1 cellular context compared by ENCODE assay signal in the genomic region with DNA sequence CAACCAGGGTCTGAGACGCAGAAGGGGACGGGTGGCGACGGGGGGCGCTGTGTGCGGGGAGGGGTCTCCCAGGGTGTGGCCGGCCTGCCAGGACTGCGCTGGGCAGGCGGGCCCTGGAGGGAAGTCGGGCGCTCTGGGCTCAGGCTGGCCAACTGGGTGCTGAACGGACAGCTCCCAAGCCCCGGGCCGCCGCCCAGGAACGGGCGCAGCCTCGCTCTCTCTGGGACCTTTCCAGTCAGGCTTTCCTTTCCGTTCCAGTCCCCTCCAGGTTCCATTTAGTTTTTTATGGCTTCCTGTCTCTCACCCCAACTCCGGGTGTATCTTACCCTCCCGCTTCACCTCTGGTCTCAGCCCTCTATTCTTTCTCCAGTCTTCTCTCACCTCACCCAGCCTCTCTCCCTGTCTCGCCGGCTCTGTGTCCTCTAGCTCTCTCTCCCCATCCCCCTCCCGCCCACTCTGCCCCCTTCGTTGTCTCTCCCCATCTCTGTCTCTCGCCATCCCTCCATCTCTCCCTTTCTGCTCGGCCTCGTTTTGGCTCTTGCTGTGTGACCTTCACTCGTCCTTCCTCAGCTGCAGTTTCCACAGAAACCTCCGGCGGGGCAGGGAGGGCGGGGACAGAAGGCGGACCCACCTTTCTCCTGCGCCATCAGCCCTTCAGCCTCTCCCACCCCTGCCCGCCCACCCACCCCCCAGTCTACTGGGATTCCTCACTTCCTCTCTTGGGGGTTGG.
TF ChIP-seq lines count a peak whose summit lies in the region.

No MANE protein-coding gene starts in this region.

TF ChIP-seq in WTC11, 78 proteins besides CTCF, POLR2A, EP300 and RAD21 (continued from another document and continues in another):
- TF ChIP-seq ERG (CRISPR knock-in tag; IDR thresholded peaks at IDR 0.05) (no peak), ZMAT4 (CRISPR knock-in tag; IDR thresholded peaks at IDR 0.05) (no peak), ZNF281 (CRISPR knock-in tag; IDR thresholded peaks at IDR 0.05) (no peak), NR2C2 (CRISPR knock-in tag; IDR thresholded peaks at IDR 0.05) (no peak), GTF2I (CRISPR knock-in tag; conservative IDR thresholded peaks at IDR 0.05) (no peak), PREB (CRISPR knock-in tag; IDR thresholded peaks at IDR 0.05; ENCODE audit: borderline replicate concordance) (no peak), ESRRA (CRISPR knock-in tag; IDR thresholded peaks at IDR 0.05; ENCODE audit: borderline replicate concordance) (0 out of 2 replicates have a peak, but pooled peaks have one; percentile 60), KAT7 (CRISPR knock-in tag; IDR thresholded peaks at IDR 0.05; ENCODE audit: borderline replicate concordance) (0 out of 2 replicates have a peak, but pooled peaks have one; percentile 66), PRDM15 (CRISPR knock-in tag; IDR thresholded peaks at IDR 0.05) (peak; percentile 86), ZBTB21 (CRISPR knock-in tag; IDR thresholded peaks at IDR 0.05; ENCODE audit: borderline replicate concordance) (no peak), ETV6 (CRISPR knock-in tag; IDR thresholded peaks at IDR 0.05) (no peak), CREM (CRISPR knock-in tag; IDR thresholded peaks at IDR 0.05) (no peak), ZNF121 (CRISPR knock-in tag; IDR thresholded peaks at IDR 0.05) (no peak), ZNF423 (CRISPR knock-in tag; IDR thresholded peaks at IDR 0.05) (no peak), ZNF263 (CRISPR knock-in tag; IDR thresholded peaks at IDR 0.05; ENCODE audit: low read depth) (no peak), ZBTB43 (CRISPR knock-in tag; IDR thresholded peaks at IDR 0.05) (no peak), STAT6 (CRISPR knock-in tag; conservative IDR thresholded peaks at IDR 0.05; ENCODE audit: low read depth) (no peak), SOX15 (CRISPR knock-in tag; IDR thresholded peaks at IDR 0.05) (no peak), ARID4B (CRISPR knock-in tag; IDR thresholded peaks at IDR 0.05; ENCODE audit: borderline replicate concordance) (peak; percentile 91), SP1 (CRISPR knock-in tag; conservative IDR thresholded peaks at IDR 0.05) (no peak), NR1H2 (CRISPR knock-in tag; IDR thresholded peaks at IDR 0.05) (no peak), ATF1 (CRISPR knock-in tag; IDR thresholded peaks at IDR 0.05) (no peak), FOXP1 (CRISPR knock-in tag; IDR thresholded peaks at IDR 0.05; ENCODE audit: borderline replicate concordance) (peak; percentile 47; the same call in 1 of the 2 replicates), FOXK1 (CRISPR knock-in tag; IDR thresholded peaks at IDR 0.05) (no peak), ZNF416 (CRISPR knock-in tag; IDR thresholded peaks at IDR 0.05) (0 out of 2 replicates have a peak, but pooled peaks have one; percentile 32)
- TF ChIP-seq, protein P1, sequence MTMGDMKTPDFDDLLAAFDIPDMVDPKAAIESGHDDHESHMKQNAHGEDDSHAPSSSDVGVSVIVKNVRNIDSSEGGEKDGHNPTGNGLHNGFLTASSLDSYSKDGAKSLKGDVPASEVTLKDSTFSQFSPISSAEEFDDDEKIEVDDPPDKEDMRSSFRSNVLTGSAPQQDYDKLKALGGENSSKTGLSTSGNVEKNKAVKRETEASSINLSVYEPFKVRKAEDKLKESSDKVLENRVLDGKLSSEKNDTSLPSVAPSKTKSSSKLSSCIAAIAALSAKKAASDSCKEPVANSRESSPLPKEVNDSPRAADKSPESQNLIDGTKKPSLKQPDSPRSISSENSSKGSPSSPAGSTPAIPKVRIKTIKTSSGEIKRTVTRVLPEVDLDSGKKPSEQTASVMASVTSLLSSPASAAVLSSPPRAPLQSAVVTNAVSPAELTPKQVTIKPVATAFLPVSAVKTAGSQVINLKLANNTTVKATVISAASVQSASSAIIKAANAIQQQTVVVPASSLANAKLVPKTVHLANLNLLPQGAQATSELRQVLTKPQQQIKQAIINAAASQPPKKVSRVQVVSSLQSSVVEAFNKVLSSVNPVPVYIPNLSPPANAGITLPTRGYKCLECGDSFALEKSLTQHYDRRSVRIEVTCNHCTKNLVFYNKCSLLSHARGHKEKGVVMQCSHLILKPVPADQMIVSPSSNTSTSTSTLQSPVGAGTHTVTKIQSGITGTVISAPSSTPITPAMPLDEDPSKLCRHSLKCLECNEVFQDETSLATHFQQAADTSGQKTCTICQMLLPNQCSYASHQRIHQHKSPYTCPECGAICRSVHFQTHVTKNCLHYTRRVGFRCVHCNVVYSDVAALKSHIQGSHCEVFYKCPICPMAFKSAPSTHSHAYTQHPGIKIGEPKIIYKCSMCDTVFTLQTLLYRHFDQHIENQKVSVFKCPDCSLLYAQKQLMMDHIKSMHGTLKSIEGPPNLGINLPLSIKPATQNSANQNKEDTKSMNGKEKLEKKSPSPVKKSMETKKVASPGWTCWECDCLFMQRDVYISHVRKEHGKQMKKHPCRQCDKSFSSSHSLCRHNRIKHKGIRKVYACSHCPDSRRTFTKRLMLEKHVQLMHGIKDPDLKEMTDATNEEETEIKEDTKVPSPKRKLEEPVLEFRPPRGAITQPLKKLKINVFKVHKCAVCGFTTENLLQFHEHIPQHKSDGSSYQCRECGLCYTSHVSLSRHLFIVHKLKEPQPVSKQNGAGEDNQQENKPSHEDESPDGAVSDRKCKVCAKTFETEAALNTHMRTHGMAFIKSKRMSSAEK (CRISPR knock-in tag; IDR thresholded peaks at IDR 0.05; ENCODE audit: borderline replicate concordance) = no peak
- TF ChIP-seq, protein P2, sequence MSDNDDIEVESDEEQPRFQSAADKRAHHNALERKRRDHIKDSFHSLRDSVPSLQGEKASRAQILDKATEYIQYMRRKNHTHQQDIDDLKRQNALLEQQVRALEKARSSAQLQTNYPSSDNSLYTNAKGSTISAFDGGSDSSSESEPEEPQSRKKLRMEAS (CRISPR knock-in tag; IDR thresholded peaks at IDR 0.05) = no peak
